In genomic region chr6:52609968-52610367, GRCh38 we compare ENCODE assay signal across 14 cellular contexts.
"Had no signal": no experiment of that assay in that cellular context is flagged by ENCODE, and none has a peak within 500 bp of the region (broad histone marks: within the 10 kb centered on the region; RNA-seq: fewer than 3 reads in every experiment).

No MANE protein-coding gene starts in this region.

- DNase-seq: activated B cell treated with CpG ODN at 0.5 μM for 24 hours; activated CD4-positive, alpha-beta T cell treated with anti-CD3 and anti-CD28 coated beads, Interleukin-2, amount 10 ng/mL, durations not matched to agents 24 days and 14 days; activated naive CD4-positive, alpha-beta T cell treated with anti-CD3 and anti-CD28 coated beads for 36 hours; cortex of kidney; effector memory CD4-positive, alpha-beta T cell; foreskin keratinocyte; mammary epithelial cell; sigmoid colon; stimulated activated CD4-positive, alpha-beta T cell treated with anti-CD3 and anti-CD28 coated beads, Interleukin-2, amount 100 ng/mL, for 48 hours; stomach; T-helper 9 cell; uterus had no signal

- H3K4me1 ChIP-seq: sigmoid colon, uterus had no signal

- H3K36me3 ChIP-seq: sigmoid colon, stomach, uterus had no signal

- H3K4me3 ChIP-seq: sigmoid colon, stomach, uterus had no signal

- H3K9me3 ChIP-seq: sigmoid colon, stomach, uterus had no signal

- H3K27ac ChIP-seq: epithelial cell of prostate, foreskin keratinocyte, sigmoid colon, stomach, uterus had no signal

- H3K27me3 ChIP-seq: foreskin keratinocyte, sigmoid colon, stomach, uterus had no signal

- ATAC-seq: left lobe of liver had no signal
